In genomic region chr14:92759679-92760523, GRCh38 we compare ENCODE assay signal across 10 cellular contexts. TPM values are rescaled to one million over a fixed set of nuclear protein-coding genes. Genes with fewer than 3 reads are reported as not detected.
DNase-seq lines count a peak whose midpoint lies in the region; ATAC-seq and TF ChIP-seq lines count a peak whose summit lies in the region.
"Had no signal": no experiment of that assay in that cellular context is flagged by ENCODE, and none has a peak within 500 bp of the region (broad histone marks: within the 10 kb centered on the region; RNA-seq: fewer than 3 reads in every experiment).

No MANE protein-coding gene starts in this region.

- peaks cover 4% of the 10 kb centered on the region for H3K27me3 ChIP-seq in adrenal gland
- H3K27me3 ChIP-seq: uterus had no signal

- H3K27ac ChIP-seq in adrenal gland: no peak overlapping the region
- H3K27ac ChIP-seq: uterus had no signal

- DNase-seq in activated CD4-positive, alpha-beta T cell treated with anti-CD3 and anti-CD28 coated beads for 48 hours: peak; percentile 42
- DNase-seq in activated CD4-positive, alpha-beta T cell treated with anti-CD3 and anti-CD28 coated beads, Interleukin-2, amount 50 U/mL, for 48 hours: no peak
- DNase-seq in T-helper 2 cell treated with Interferon-gamma antibody and Interleukin-4, amounts not matched to agents 5 μg/mL and 100 μg/mL, for 36 hours (ENCODE audit: low spot score): peak; percentile 21
- DNase-seq in renal cortical epithelial cell (ENCODE audit: low read depth) (peak; percentile 32), SHP77 (lab: John Stamatoyannopoulos, UW) (no peak), adrenal gland (no peak)
- DNase-seq: NCI-H1092 treated with DMSO at 0.1 percent for 48 hours, uterus had no signal

- peaks cover 34% of the 10 kb centered on the region for H3K4me1 Mint-ChIP-seq in T-helper 2 cell treated with Interferon-gamma antibody and Interleukin-4, amounts not matched to agents 5 μg/mL and 100 μg/mL, for 36 hours (ENCODE audit: low read depth)

- H3K36me3 ChIP-seq in adrenal gland (replicated peaks in 1 of 2): no peaks in the 10 kb centered on the region
- H3K36me3 ChIP-seq: uterus had no signal

- peak overlapping the region; percentile 68 for H3K27ac Mint-ChIP-seq in T-helper 2 cell treated with Interferon-gamma antibody and Interleukin-4, amounts not matched to agents 5 μg/mL and 100 μg/mL, for 36 hours

- intact Hi-C loops in adrenal gland (cut with DNase I): no loop called here

- no peak overlapping the region for H3K4me3 ChIP-seq in adrenal gland
- H3K4me3 ChIP-seq: uterus had no signal

- peaks cover 48% of the 10 kb centered on the region for H3K27me3 Mint-ChIP-seq in T-helper 2 cell treated with Interferon-gamma antibody and Interleukin-4, amounts not matched to agents 5 μg/mL and 100 μg/mL, for 36 hours (ENCODE audit: low read depth)

- H3K4me1 ChIP-seq in adrenal gland (replicated peaks in 1 of 2): no peaks in the 10 kb centered on the region
- H3K4me1 ChIP-seq: uterus had no signal

- peaks cover 8% of the 10 kb centered on the region for H3K9me3 Mint-ChIP-seq in T-helper 2 cell treated with Interferon-gamma antibody and Interleukin-4, amounts not matched to agents 5 μg/mL and 100 μg/mL, for 36 hours

- peak overlapping the region; percentile 60 for H3K4me3 Mint-ChIP-seq in T-helper 2 cell treated with Interferon-gamma antibody and Interleukin-4, amounts not matched to agents 5 μg/mL and 100 μg/mL, for 36 hours

- no peak for TF ChIP-seq CTCF in adrenal gland (IDR thresholded peaks at IDR 0.05)

- peaks cover 4% of the 10 kb centered on the region for H3K36me3 Mint-ChIP-seq in T-helper 2 cell treated with Interferon-gamma antibody and Interleukin-4, amounts not matched to agents 5 μg/mL and 100 μg/mL, for 36 hours (ENCODE audit: low read depth)

- WGBS in adrenal gland, 4 donors: 85 to 90% (median 88%) methylated on average over 12 of the region's 12 CpGs

- TF ChIP-seq POLR2A in adrenal gland (IDR thresholded peaks at IDR 0.05): no peak

- peak; percentile 59 for ATAC-seq in GM21447 (IDR thresholded peaks at IDR 0.05; ENCODE audit: unreplicated experiment)
- no peak for ATAC-seq in GM18868 (IDR thresholded peaks at IDR 0.05; ENCODE audit: unreplicated experiment)

- no peaks in the 10 kb centered on the region for H3K9me3 ChIP-seq in adrenal gland (replicated peaks in 1 of 3)
- H3K9me3 ChIP-seq: uterus had no signal

RNA-seq across cellular contexts. Expression of gene LGMN, which starts 11.5 kb away (rescaled TPM):
- total RNA-seq in renal cortical epithelial cell: 62.2 and 88.1 TPM in 2 replicates
- 100 to 1,000 TPM in 7 of 8 donors, 10 to 100 TPM in 1; 84.5 to 153 (median 125) TPM for total RNA-seq in adrenal gland
- polyA plus RNA-seq in adrenal gland: 10 to 100 TPM; 66.6 to 93.4 (median 81.8) TPM

RNA-seq across cellular contexts. Expression of gene GOLGA5, which starts 34.2 kb away (rescaled TPM):
- 45.6 and 47.1 TPM in 2 replicates for total RNA-seq in renal cortical epithelial cell
- total RNA-seq in adrenal gland: 10 to 100 TPM; 24.6 to 55.0 (median 33.0) TPM
- 10 to 100 TPM; 33.4 to 85.1 (median 43.5) TPM for polyA plus RNA-seq in adrenal gland

Comparison
In these comparisons a context has a peak if more than half of its experiments do, and no peak if none do; other contexts are left out.
1. DNase-seq: peak in activated CD4-positive, alpha-beta T cell treated with anti-CD3 and anti-CD28 coated beads for 48 hours (single experiment), T-helper 2 cell treated with Interferon-gamma antibody and Interleukin-4, amounts not matched to agents 5 μg/mL and 100 μg/mL, for 36 hours (single experiment) and renal cortical epithelial cell (single experiment); none in activated CD4-positive, alpha-beta T cell treated with anti-CD3 and anti-CD28 coated beads, Interleukin-2, amount 50 U/mL, for 48 hours (0 of 2), SHP77 (0 of 2) and adrenal gland (0 of 7).